16 cellular contexts compared by ENCODE assay signal in genomic region chr16:13896543-13897182, GRCh38. TPM values are rescaled to one million over a fixed set of nuclear protein-coding genes. Genes with fewer than 3 reads are reported as not detected.
DNase-seq lines count a peak whose midpoint lies in the region; ATAC-seq and TF ChIP-seq lines count a peak whose summit lies in the region.
"Had no signal": no experiment of that assay in that cellular context is flagged by ENCODE, and none has a peak within 500 bp of the region (broad histone marks: within the 10 kb centered on the region; RNA-seq: fewer than 3 reads in every experiment).

No MANE protein-coding gene starts in this region.

- H3K4me1 ChIP-seq in Loucy (ENCODE audit: insufficient read depth, low read length, poor library complexity, severe bottlenecking) = no peaks in the 10 kb centered on the region
- H3K4me1 ChIP-seq: testis had no signal

- H3K36me3 ChIP-seq in Loucy (ENCODE audit: insufficient read depth, low read length) (no peaks in the 10 kb centered on the region), brain microvascular endothelial cell (replicated peaks) (no peaks in the 10 kb centered on the region)
- H3K36me3 ChIP-seq: BLaER1 treated with 17β-estradiol and CSF1 and Interleukin-3, amounts not matched to agents 10 nM and 100 nM had no signal

- no peak overlapping the region for H3K4me3 Mint-ChIP-seq in activated naive CD4-positive, alpha-beta T cell treated with anti-CD3 and anti-CD28 coated beads for 36 hours
- H3K4me3 Mint-ChIP-seq: activated naive CD8-positive, alpha-beta T cell treated with anti-CD3 and anti-CD28 coated beads for 36 hours; T-cell had no signal

- no peaks in the 10 kb centered on the region for H3K79me2 ChIP-seq in Loucy (ENCODE audit: insufficient read depth, low read length)

- no peak overlapping the region for H3K4me3 ChIP-seq in Loucy (ENCODE audit: low read length, poor library complexity, severe bottlenecking)
- no peak overlapping the region for H3K4me3 ChIP-seq in brain microvascular endothelial cell (ENCODE audit: low read depth, low read length)
- H3K4me3 ChIP-seq in retinal pigment epithelial cell (ENCODE audit: low read length) = no peak overlapping the region
- H3K4me3 ChIP-seq: BLaER1 treated with 17β-estradiol and CSF1 and Interleukin-3, amounts not matched to agents 10 nM and 100 nM; testis had no signal

- no peaks in the 10 kb centered on the region for H3K9me3 ChIP-seq in Loucy (ENCODE audit: insufficient read depth, low read depth, low read length)
- H3K9me3 ChIP-seq: testis had no signal

- no peaks in the 10 kb centered on the region for H3K9me2 ChIP-seq in Loucy (replicated peaks; ENCODE audit: low read depth, low read length)

- H3K27me3 ChIP-seq in Loucy (ENCODE audit: insufficient read depth, low read length, poor library complexity, severe bottlenecking) (no peaks in the 10 kb centered on the region), brain microvascular endothelial cell (replicated peaks) (no peaks in the 10 kb centered on the region)
- H3K27me3 ChIP-seq: BLaER1 treated with 17β-estradiol and CSF1 and Interleukin-3, amounts not matched to agents 10 nM and 100 nM; testis had no signal

- peaks cover 4% of the 10 kb centered on the region for H3K9me3 Mint-ChIP-seq in activated naive CD4-positive, alpha-beta T cell treated with anti-CD3 and anti-CD28 coated beads for 36 hours

- ATAC-seq in HG03571 (IDR thresholded peaks at IDR 0.05; ENCODE audit: unreplicated experiment) (no peak), HG02938 (IDR thresholded peaks at IDR 0.05; ENCODE audit: unreplicated experiment) (no peak), GM19328 (IDR thresholded peaks at IDR 0.05; ENCODE audit: unreplicated experiment) (no peak)
- ATAC-seq: T-cell had no signal

- H3K27ac ChIP-seq in brain microvascular endothelial cell = no peak overlapping the region
- H3K27ac ChIP-seq: BLaER1 treated with 17β-estradiol and CSF1 and Interleukin-3, amounts not matched to agents 10 nM and 100 nM; testis had no signal

- no peak overlapping the region for H3K9ac ChIP-seq in Loucy (ENCODE audit: low read depth, low read length, poor library complexity, severe bottlenecking)
- H3K9ac ChIP-seq: BLaER1 treated with 17β-estradiol and CSF1 and Interleukin-3, amounts not matched to agents 10 nM and 100 nM had no signal

- intact Hi-C loops in activated naive CD4-positive, alpha-beta T cell treated with anti-CD3 and anti-CD28 coated beads for 36 hours (cut with micrococcal nuclease) = no loop called here

- H3F3A ChIP-seq in Loucy (ENCODE audit: low read depth) = no peaks in the 10 kb centered on the region

- no peaks in the 10 kb centered on the region for H4K20me1 ChIP-seq in Loucy (ENCODE audit: insufficient read depth, low read length, poor library complexity, severe bottlenecking)
- H4K20me1 ChIP-seq: BLaER1 treated with 17β-estradiol and CSF1 and Interleukin-3, amounts not matched to agents 10 nM and 100 nM had no signal

- no peak overlapping the region for H3K4me2 ChIP-seq in Loucy (ENCODE audit: low read depth, low read length, poor library complexity, severe bottlenecking)
- H3K4me2 ChIP-seq: BLaER1 treated with 17β-estradiol and CSF1 and Interleukin-3, amounts not matched to agents 10 nM and 100 nM had no signal

- no peaks in the 10 kb centered on the region for H3K36me3 Mint-ChIP-seq in activated naive CD4-positive, alpha-beta T cell treated with anti-CD3 and anti-CD28 coated beads for 36 hours (ENCODE audit: low read depth)
- H3K36me3 Mint-ChIP-seq: activated naive CD8-positive, alpha-beta T cell treated with anti-CD3 and anti-CD28 coated beads for 36 hours had no signal

- CTCF ChIA-PET in activated naive CD4-positive, alpha-beta T cell treated with anti-CD3 and anti-CD28 coated beads for 36 hours (lab: Charles Lee) = interaction anchor here (2.0 kb wide), 1 partner anchor 23 kb away, joined by 4 read pairs; no protein-coding TSS in a partner anchor

- H3K27ac Mint-ChIP-seq in activated naive CD4-positive, alpha-beta T cell treated with anti-CD3 and anti-CD28 coated beads for 36 hours = no peak overlapping the region
- H3K27ac Mint-ChIP-seq: activated naive CD8-positive, alpha-beta T cell treated with anti-CD3 and anti-CD28 coated beads for 36 hours; T-cell had no signal

- H3K4me1 Mint-ChIP-seq in activated naive CD4-positive, alpha-beta T cell treated with anti-CD3 and anti-CD28 coated beads for 36 hours (ENCODE audit: low read depth) = no peaks in the 10 kb centered on the region
- H3K4me1 Mint-ChIP-seq: activated naive CD8-positive, alpha-beta T cell treated with anti-CD3 and anti-CD28 coated beads for 36 hours; T-cell had no signal

- H3K27me3 Mint-ChIP-seq in activated naive CD4-positive, alpha-beta T cell treated with anti-CD3 and anti-CD28 coated beads for 36 hours (ENCODE audit: low read depth) = peaks cover 6% of the 10 kb centered on the region

- peak; percentile 7 for DNase-seq in activated naive CD4-positive, alpha-beta T cell treated with anti-CD3 and anti-CD28 coated beads for 36 hours
- DNase-seq in activated naive CD4-positive, alpha-beta T cell treated with Interleukin-2 at 50 U/mL for 16 hours = no peak
- DNase-seq in brain microvascular endothelial cell (no peak), retinal pigment epithelial cell (ENCODE audit: low read depth) (no peak)
- DNase-seq: activated CD8-positive, alpha-beta memory T cell treated with anti-CD3 and anti-CD28 coated beads for 24 hours; activated naive CD8-positive, alpha-beta T cell treated with anti-CD3 and anti-CD28 coated beads for 36 hours; effector memory CD4-positive, alpha-beta T cell; MV-4-11; NCI-H774; T-cell; testis had no signal

- in situ Hi-C loops in brain microvascular endothelial cell (cut with HindIII; ENCODE audit: low pct_ligation_motif_present, low sequenced_read_pairs) = no loop called here

- peak; percentile 37 for TF ChIP-seq CTCF in Loucy (conservative IDR thresholded peaks at IDR 0.05; ENCODE audit: low read length)
- peak; percentile 47 for TF ChIP-seq CTCF in brain microvascular endothelial cell (IDR thresholded peaks at IDR 0.05; ENCODE audit: low read depth, low read length, missing control alignments)
- peak; percentile 40 for TF ChIP-seq CTCF in retinal pigment epithelial cell (conservative IDR thresholded peaks at IDR 0.05; ENCODE audit: low read depth, low read length)

- H2AFZ ChIP-seq in Loucy (ENCODE audit: low read length) = no peak overlapping the region

RNA-seq across cellular contexts. Expression of gene ERCC4, which starts 23.3 kb away (rescaled TPM):
- 10 to 100 TPM; 10.3 to 10.7 TPM for total RNA-seq in activated naive CD4-positive, alpha-beta T cell treated with anti-CD3 and anti-CD28 coated beads for 36 hours
